Comparison of ENCODE assay signal across 15 cellular contexts in genomic region chr5:76388791-76389512, GRCh38.
"Had no signal": no experiment of that assay in that cellular context is flagged by ENCODE, and none has a peak within 500 bp of the region (broad histone marks: within the 10 kb centered on the region; RNA-seq: fewer than 3 reads in every experiment).

No MANE protein-coding gene starts in this region.

- FAIRE-seq: endometrium had no signal

- H3K27ac ChIP-seq: dorsolateral prefrontal cortex had no signal

- ATAC-seq: esophagus mucosa; naive thymus-derived CD8-positive, alpha-beta T cell; stimulated activated naive CD8-positive, alpha-beta T cell treated with anti-CD3 and anti-CD28 coated beads, Interleukin-15, Interleukin-2, amounts not matched to agents 100 U/mL and 50 U/mL, for 24 hours; T-helper 17 cell had no signal

- H3K4me3 ChIP-seq: dorsolateral prefrontal cortex, mucosa of descending colon had no signal

- DNase-seq: activated CD4-positive, CD25-positive, alpha-beta regulatory T cell; activated T-cell treated with anti-CD3 and anti-CD28 coated beads, Interleukin-2, amount 50 U/mL, for 1 hour; cerebellar nuclear complex; dorsolateral prefrontal cortex; immature natural killer cell; left colon; mucosa of descending colon; naive thymus-derived CD8-positive, alpha-beta T cell; occipital lobe; stimulated activated CD4-positive, alpha-beta T cell treated with anti-CD3 and anti-CD28 coated beads, Interleukin-4, amount 100 ng/mL, for 1 hour; stimulated activated CD8-positive, alpha-beta memory T cell treated with anti-CD3 and anti-CD28 coated beads, Interleukin-4, amount 100 ng/mL, for 48 hours; stimulated activated naive CD8-positive, alpha-beta T cell treated with anti-CD3 and anti-CD28 coated beads, Interleukin-15, Interleukin-2, amounts not matched to agents 100 U/mL and 50 U/mL, for 24 hours; T-helper 17 cell had no signal

- H3K9me3 ChIP-seq: mucosa of descending colon had no signal
